19 cellular contexts compared by ENCODE assay signal in the genomic region with DNA sequence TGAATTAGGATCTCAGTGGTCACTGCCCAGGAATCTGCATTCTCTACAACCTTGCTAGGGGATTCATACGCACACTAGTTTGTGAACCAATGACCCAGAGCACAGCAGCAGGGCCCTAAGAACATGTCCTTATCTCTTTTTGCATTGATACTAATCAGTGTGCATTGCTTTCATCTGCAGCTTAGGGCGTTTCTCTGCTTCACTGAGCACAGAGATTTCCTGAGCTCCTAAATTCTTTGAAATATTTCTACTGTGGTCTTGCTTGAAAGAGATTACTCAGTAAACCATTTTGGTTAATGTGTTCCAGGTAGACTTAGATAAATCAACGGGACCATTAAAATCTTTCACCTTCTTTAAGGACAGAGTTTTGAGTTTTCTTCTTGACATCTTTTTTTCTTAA.
DNase-seq lines count a peak whose midpoint lies in the region; ATAC-seq, FAIRE-seq and TF ChIP-seq lines count a peak whose summit lies in the region.
"Had no signal": no experiment of that assay in that cellular context is flagged by ENCODE, and none has a peak within 500 bp of the region (broad histone marks: within the 10 kb centered on the region; RNA-seq: fewer than 3 reads in every experiment).

No MANE protein-coding gene starts in this region.

- no peak for TF ChIP-seq POLR2A in transverse colon (IDR thresholded peaks at IDR 0.05)

- in situ Hi-C loops in Caki2 (cut with HindIII; ENCODE audit: low pct_unique_long_range_greater_than_20kb, low sequenced_read_pairs) (no loop called here), transverse colon (cut with MboI; ENCODE audit: low pct_ligation_motif_present in 1 of 4, low pct_unique_long_range_greater_than_20kb in 1 of 4, low sequenced_read_pairs in 3 of 4) (no loop called here)

- H3K9me2 ChIP-seq in Loucy (replicated peaks; ENCODE audit: low read depth, low read length): no peaks in the 10 kb centered on the region

- H3K4me3 ChIP-seq in Loucy (ENCODE audit: low read length, poor library complexity, severe bottlenecking) (no peak overlapping the region), kidney epithelial cell (ENCODE audit: low read depth, low read length) (no peak overlapping the region), transverse colon (no peak overlapping the region)
- H3K4me3 ChIP-seq: heart left ventricle, lung, PC-9, tibial nerve had no signal

- H3K4me2 ChIP-seq in Loucy (ENCODE audit: low read depth, low read length, poor library complexity, severe bottlenecking): peak overlapping the region; percentile 40
- H3K4me2 ChIP-seq: PC-9 had no signal

- H3K9ac ChIP-seq in Loucy (ENCODE audit: low read depth, low read length, poor library complexity, severe bottlenecking): no peak overlapping the region

- ATAC-seq in GM19468 (IDR thresholded peaks at IDR 0.05; ENCODE audit: extremely low read depth, unreplicated experiment) (peak; percentile 13), HG03135 (IDR thresholded peaks at IDR 0.05; ENCODE audit: unreplicated experiment) (no peak)
- ATAC-seq: activated CD4-positive, CD25-positive, alpha-beta regulatory T cell treated with anti-CD3 and anti-CD28 coated beads, Interleukin-2, amount 50 U/mL, for 24 hours; activated T-cell treated with anti-CD3 and anti-CD28 coated beads, Interleukin-2, amount 50 U/mL, for 72 hours; heart left ventricle; naive thymus-derived CD4-positive, alpha-beta T cell; stimulated activated naive CD8-positive, alpha-beta T cell treated with anti-CD3 and anti-CD28 coated beads, Interleukin-15, Interleukin-2, amounts not matched to agents 100 U/mL and 50 U/mL, for 24 hours had no signal

- no peaks in the 10 kb centered on the region for H3K79me2 ChIP-seq in Loucy (ENCODE audit: insufficient read depth, low read length)

- H3K36me3 ChIP-seq in Loucy (ENCODE audit: insufficient read depth, low read length) (no peaks in the 10 kb centered on the region), kidney epithelial cell (ENCODE audit: control insufficient read depth, insufficient read depth, low read length) (no peaks in the 10 kb centered on the region), transverse colon (no peaks in the 10 kb centered on the region)
- H3K36me3 ChIP-seq: heart left ventricle, tibial nerve had no signal

- H2AFZ ChIP-seq in Loucy (ENCODE audit: low read length): no peak overlapping the region
- H2AFZ ChIP-seq: PC-9 had no signal

- 51 to 65% methylated on average over 3 of the region's 3 CpGs for WGBS in transverse colon (ENCODE audit: low coverage in 1 of 2), 2 donors

- H3F3A ChIP-seq in Loucy (ENCODE audit: low read depth): no peaks in the 10 kb centered on the region

- no peak for TF ChIP-seq EP300 in transverse colon (IDR thresholded peaks at IDR 0.05; ENCODE audit: low read depth)

- H3K27ac ChIP-seq in transverse colon: no peak overlapping the region
- H3K27ac ChIP-seq: heart left ventricle, PC-9, tibial nerve had no signal

- intact Hi-C loops in transverse colon (cut with DNase I; ENCODE audit: low total_unique reads): no loop called here

- H4K20me1 ChIP-seq in Loucy (ENCODE audit: insufficient read depth, low read length, poor library complexity, severe bottlenecking): no peaks in the 10 kb centered on the region

- DNase-seq in Caki2 (ENCODE audit: low read depth): peak; percentile 84
- peak; percentile 75 for DNase-seq in kidney epithelial cell (ENCODE audit: low read depth)
- no peak for DNase-seq in midbrain (lab: John Stamatoyannopoulos, UW)
- DNase-seq in transverse colon: no peak
- DNase-seq in HTR-8/SVneo (ENCODE audit: insufficient read length, low spot score): no peak
- DNase-seq: activated T-cell treated with anti-CD3 and anti-CD28 coated beads, Interleukin-2, amount 50 U/mL, for 72 hours; endodermal cell; heart left ventricle; naive thymus-derived CD4-positive, alpha-beta T cell; NCI-H1417; PC-9; posterior cingulate gyrus; stimulated activated naive CD8-positive, alpha-beta T cell treated with anti-CD3 and anti-CD28 coated beads, Interleukin-15, Interleukin-2, amounts not matched to agents 100 U/mL and 50 U/mL, for 24 hours had no signal

- FAIRE-seq in HTR-8/SVneo (lab: Jason Lieb, UNC): no peak

- H3K4me1 ChIP-seq in Loucy (ENCODE audit: insufficient read depth, low read length, poor library complexity, severe bottlenecking): peaks cover 32% of the 10 kb centered on the region
- peaks cover 0 to 3% (median 1%) of the 10 kb centered on the region in 4 donors for H3K4me1 ChIP-seq in transverse colon
- H3K4me1 ChIP-seq: heart left ventricle, tibial nerve had no signal

- H3K9me3 ChIP-seq in Loucy (ENCODE audit: insufficient read depth, low read depth, low read length): no peaks in the 10 kb centered on the region
- H3K9me3 ChIP-seq in transverse colon: no peaks in the 10 kb centered on the region
- H3K9me3 ChIP-seq: heart left ventricle, tibial nerve had no signal

- TF ChIP-seq CTCF in Loucy (conservative IDR thresholded peaks at IDR 0.05; ENCODE audit: low read length): no peak
- TF ChIP-seq CTCF in kidney epithelial cell (IDR thresholded peaks at IDR 0.05; ENCODE audit: insufficient read depth, low read length, poor library complexity, severe bottlenecking): no peak
- no peak for TF ChIP-seq CTCF in transverse colon (IDR thresholded peaks at IDR 0.05)

- H3K27me3 ChIP-seq in Loucy (ENCODE audit: insufficient read depth, low read length, poor library complexity, severe bottlenecking) (no peaks in the 10 kb centered on the region), kidney epithelial cell (ENCODE audit: control insufficient read depth, insufficient read depth, low read length) (no peaks in the 10 kb centered on the region), transverse colon (no peaks in the 10 kb centered on the region)
- H3K27me3 ChIP-seq: heart left ventricle, tibial nerve had no signal

Comparison
In these comparisons a context has a peak if more than half of its experiments do, and no peak if none do; other contexts are left out.
1. DNase-seq: peak in Caki2 (single experiment) and kidney epithelial cell (single experiment); none in midbrain (single experiment), transverse colon (single experiment) and HTR-8/SVneo (single experiment).